Comparison of ENCODE assay signal across 1 cellular context in genomic region chr3:98188553-98188952, GRCh38.
TF ChIP-seq lines count a peak whose summit lies in the region.

No MANE protein-coding gene starts in this region.

TF ChIP-seq in IMR-90, 13 proteins besides CTCF, POLR2A, EP300 and RAD21:
- no peak for TF ChIP-seq MXI1 (IDR thresholded peaks at IDR 0.05; ENCODE audit: borderline replicate concordance, low read depth, low read length)
- no peak for TF ChIP-seq MAFK (IDR thresholded peaks at IDR 0.05; ENCODE audit: low read depth, low read length)
- TF ChIP-seq NFE2L2 (IDR thresholded peaks at IDR 0.05; ENCODE audit: low read depth, low read length): no peak
- TF ChIP-seq RFX5 (IDR thresholded peaks at IDR 0.05; ENCODE audit: low read depth, low read length): no peak
- TF ChIP-seq FOS (IDR thresholded peaks at IDR 0.05; ENCODE audit: low read depth, low read length): no peak
- TF ChIP-seq ELK1 (IDR thresholded peaks at IDR 0.05; ENCODE audit: borderline replicate concordance, low read depth, low read length): no peak
- TF ChIP-seq SMC3 (IDR thresholded peaks at IDR 0.05; ENCODE audit: low read depth, low read length): no peak
- TF ChIP-seq USF2 (IDR thresholded peaks at IDR 0.05; ENCODE audit: low read depth, low read length): no peak
- no peak for TF ChIP-seq BHLHE40 (IDR thresholded peaks at IDR 0.05; ENCODE audit: low read depth, low read length)
- no peak for TF ChIP-seq RCOR1 (IDR thresholded peaks at IDR 0.05; ENCODE audit: insufficient replicate concordance, low read length)
- TF ChIP-seq CHD1 (IDR thresholded peaks at IDR 0.05; ENCODE audit: low read depth, low read length): no peak
- TF ChIP-seq MAZ (IDR thresholded peaks at IDR 0.05; ENCODE audit: borderline replicate concordance, low read depth, low read length): no peak
- no peak for TF ChIP-seq CEBPB (IDR thresholded peaks at IDR 0.05; ENCODE audit: low read depth, low read length)
